Comparison of ENCODE assay signal across 1 cellular context in genomic region chr12:71492604-71493003, GRCh38.
TF ChIP-seq lines count a peak whose summit lies in the region.

No MANE protein-coding gene starts in this region.

TF ChIP-seq in HepG2, 621 proteins besides CTCF, POLR2A, EP300 and RAD21 (continued from another document and continues in another):
- TF ChIP-seq CENPBD1 (CRISPR knock-in tag; IDR thresholded peaks at IDR 0.05; ENCODE audit: borderline replicate concordance, low read depth) = no peak
- no peak for TF ChIP-seq AKNA (CRISPR knock-in tag; IDR thresholded peaks at IDR 0.05; ENCODE audit: borderline replicate concordance)
- no peak for TF ChIP-seq ZNF318 (CRISPR knock-in tag; IDR thresholded peaks at IDR 0.05)
- TF ChIP-seq BORCS8-MEF2B (CRISPR knock-in tag; IDR thresholded peaks at IDR 0.05) = no peak
- TF ChIP-seq SRSF9 (IDR thresholded peaks at IDR 0.05; ENCODE audit: borderline replicate concordance, insufficient read depth, low read depth, low read length, poor library complexity, severe bottlenecking) = no peak
- TF ChIP-seq NCOA2 (CRISPR knock-in tag; IDR thresholded peaks at IDR 0.05) = 0 out of 2 replicates have a peak, but pooled peaks have one; percentile 47
- no peak for TF ChIP-seq ZMYM3 (CRISPR knock-in tag; IDR thresholded peaks at IDR 0.05)
- TF ChIP-seq KAT8 (CRISPR knock-in tag; IDR thresholded peaks at IDR 0.05) = peak; percentile 34; the same call in 1 of the 2 replicates
- TF ChIP-seq SMAD9 (CRISPR knock-in tag; IDR thresholded peaks at IDR 0.05) = no peak
- no peak for TF ChIP-seq NR0B2 (CRISPR knock-in tag; IDR thresholded peaks at IDR 0.05)
- no peak for TF ChIP-seq DZIP1 (CRISPR knock-in tag; IDR thresholded peaks at IDR 0.05)
- no peak for TF ChIP-seq HDAC2 (CRISPR knock-in tag; IDR thresholded peaks at IDR 0.05)
- TF ChIP-seq ZNF362 (CRISPR knock-in tag; IDR thresholded peaks at IDR 0.05; ENCODE audit: borderline replicate concordance) = no peak
- TF ChIP-seq REST (IDR thresholded peaks at IDR 0.05; ENCODE audit: borderline replicate concordance in 1 of 2, low read depth in 1 of 2, low read length in 2 of 2) = no peak
- TF ChIP-seq HINFP (CRISPR knock-in tag; IDR thresholded peaks at IDR 0.05; ENCODE audit: low read depth) = no peak
- TF ChIP-seq FOXK1 (CRISPR knock-in tag; IDR thresholded peaks at IDR 0.05; ENCODE audit: borderline replicate concordance, low read depth) = no peak
- no peak for TF ChIP-seq MATR3 (CRISPR knock-in tag; IDR thresholded peaks at IDR 0.05)
- no peak for TF ChIP-seq AGO1 (IDR thresholded peaks at IDR 0.05; ENCODE audit: low read depth, low read length, poor library complexity, severe bottlenecking)
- no peak for TF ChIP-seq SOX6 (IDR thresholded peaks at IDR 0.05)
- TF ChIP-seq SOX6 (CRISPR knock-in tag; IDR thresholded peaks at IDR 0.05) = 0 out of 2 replicates have a peak, but pooled peaks have one; percentile 33
- peak; percentile 79 for TF ChIP-seq HNF4A (CRISPR knock-in tag; IDR thresholded peaks at IDR 0.05)
